8 cellular contexts compared by ENCODE assay signal in the genomic region with DNA sequence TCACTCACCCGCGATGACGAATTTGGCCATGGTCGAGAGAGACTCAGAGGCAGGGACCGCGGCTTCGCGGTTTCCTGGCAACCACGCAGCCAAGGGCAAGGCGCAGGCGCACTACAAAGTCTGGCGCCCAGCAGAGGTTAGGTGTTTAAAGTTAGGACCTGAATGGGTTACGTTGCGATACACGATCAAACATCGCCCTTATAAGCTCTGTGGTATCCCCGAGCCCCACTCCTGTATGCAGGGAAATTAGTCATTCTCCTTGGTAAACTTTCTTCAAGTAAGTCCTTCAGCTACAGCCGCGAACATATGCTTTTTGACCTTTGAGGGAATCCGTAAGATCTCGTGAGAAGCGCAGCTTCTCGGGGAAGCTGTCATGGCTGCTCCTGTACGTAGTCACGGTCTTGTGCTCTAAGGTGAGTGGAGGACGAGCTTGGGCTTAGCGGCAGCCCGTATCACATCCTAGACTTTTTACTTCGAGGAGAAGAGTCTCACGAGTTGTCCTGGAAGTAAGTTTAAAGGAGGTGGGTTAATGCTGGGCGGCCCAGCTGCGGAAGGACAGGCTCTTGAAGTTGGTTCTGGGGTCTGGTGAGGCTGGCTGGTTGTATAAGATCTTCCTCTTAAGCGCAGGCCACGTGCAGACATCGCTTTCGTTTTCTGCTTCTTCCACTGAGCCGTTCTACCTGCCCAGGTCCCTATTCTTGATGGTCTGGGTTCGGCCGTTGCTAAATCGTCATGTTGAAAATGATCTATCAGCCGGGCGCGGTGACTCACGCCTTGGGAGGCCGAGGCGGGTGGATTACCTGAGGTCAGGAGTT. TPM values are rescaled to one million over a fixed set of nuclear protein-coding genes. Genes with fewer than 3 reads are reported as not detected.
A peak's percentile ranks its signal among the peaks of the same experiment; 100 is the strongest.
DNase-seq lines count a peak whose midpoint lies in the region; ATAC-seq and TF ChIP-seq lines count a peak whose summit lies in the region.

A gene (plus strand): TSS at position 365 of the 815 bp plus-strand sequence. CDS start 1,088 bp downstream, outside the sequence.
A gene (minus strand): TSS at position 87 of the 815 bp plus-strand sequence. CDS start 57 bp downstream, at position 30.

- peak; percentile 83 for DNase-seq in GM13976 (ENCODE audit: low spot score)
- peak; percentile 70 for DNase-seq in NCI-H146 treated with DMSO at 0.1 percent for 48 hours (lab: John Stamatoyannopoulos, UW; ENCODE audit: unreplicated experiment)
- DNase-seq in T-helper 1 cell, result peak; percentile 58 to 93 (median 72)
- peak; percentile 37 to 95 (median 79) for DNase-seq in amygdala (lab: John Stamatoyannopoulos, UW)
- DNase-seq in right atrium auricular region (ENCODE audit: low spot score), result peak; percentile 94
- peak; percentile 83 for DNase-seq in prostate gland (ENCODE audit: low spot score)

- H3K4me1 ChIP-seq in right atrium auricular region (peaks cover 0 to 30% of the 10 kb centered on the region in 2 donors), prostate gland (replicated peaks) (peaks cover 3% of the 10 kb centered on the region), urinary bladder (ENCODE audit: insufficient read depth) (no peaks in the 10 kb centered on the region)

- H3K27me3 ChIP-seq in right atrium auricular region, result no peaks in the 10 kb centered on the region
- no peaks in the 10 kb centered on the region for H3K27me3 ChIP-seq in prostate gland (replicated peaks; ENCODE audit: insufficient read depth)

- TF ChIP-seq POLR2A in prostate gland (IDR thresholded peaks at IDR 0.05), result no peak

- H3K4me3 ChIP-seq in right atrium auricular region (peak within 1 kb of the TSS; percentile 70 to 82), prostate gland (peak within 1 kb of the TSS; percentile 70 to 71), urinary bladder (ENCODE audit: low read depth, low read length) (peak within 1 kb of the TSS; percentile 77)

- H3K9me3 ChIP-seq in right atrium auricular region, result no peaks in the 10 kb centered on the region
- no peaks in the 10 kb centered on the region for H3K9me3 ChIP-seq in prostate gland

- in situ Hi-C loops in GM13976 (cut with MboI; ENCODE audit: low sequenced_read_pairs, unreplicated experiment), result no loop called here

- H3K27ac ChIP-seq in right atrium auricular region (peak within 1 kb of the TSS; percentile 87 to 89), prostate gland (peak within 1 kb of the TSS; percentile 78 to 81), urinary bladder (ENCODE audit: low read depth) (peak within 1 kb of the TSS; percentile 63)

- WGBS in prostate gland, result under 1% methylated on average over 46 of the region's 46 CpGs
- under 1% methylated on average over 46 of the region's 46 CpGs for WGBS in urinary bladder

- TF ChIP-seq CTCF in GM13976 (IDR thresholded peaks at IDR 0.05; ENCODE audit: borderline replicate concordance, control extremely low read depth, extremely low read depth, insufficient read depth, missing control alignments) (no peak), right atrium auricular region (IDR thresholded peaks at IDR 0.05) (no peak), prostate gland (IDR thresholded peaks at IDR 0.05) (peak in 1 of 4 experiments; percentile 5)

- peak; percentile 87 for ATAC-seq in HG02870 (IDR thresholded peaks at IDR 0.05; ENCODE audit: unreplicated experiment)

- peaks cover 5% of the 10 kb centered on the region for H3K36me3 ChIP-seq in right atrium auricular region
- no peaks in the 10 kb centered on the region for H3K36me3 ChIP-seq in prostate gland
- no peaks in the 10 kb centered on the region for H3K36me3 ChIP-seq in urinary bladder (ENCODE audit: insufficient read depth)

- intact Hi-C loops in prostate gland (cut with DNase I), result no loop called here

RNA-seq across cellular contexts. Expression of the first gene that starts in this region (rescaled TPM):
- total RNA-seq in right atrium auricular region (10 to 100 TPM; 22.2 to 45.5 TPM), prostate gland (10 to 100 TPM; 19.5 to 21.4 TPM), urinary bladder (60.8 TPM)
- polyA plus RNA-seq in urinary bladder, result 19.1 TPM

RNA-seq across cellular contexts. Expression of the second gene that starts in this region (rescaled TPM):
- total RNA-seq in right atrium auricular region (1 to 10 TPM in 1 of 2 donors, under 1 TPM in 1; 0.33 to 1.1 TPM), prostate gland (1 to 10 TPM in 1 of 2 donors, under 1 TPM in 1; 0.82 to 6.2 TPM), urinary bladder (1.2 TPM)
- polyA plus RNA-seq in urinary bladder, result 0.39 TPM

Comparison
In these comparisons a context has a peak if more than half of its experiments do, and no peak if none do; other contexts are left out.
1. Peak in every context shown above with its lines: DNase-seq, ATAC-seq, H3K4me3 ChIP-seq and H3K27ac ChIP-seq.